17 cellular contexts compared by ENCODE assay signal in the genomic region with DNA sequence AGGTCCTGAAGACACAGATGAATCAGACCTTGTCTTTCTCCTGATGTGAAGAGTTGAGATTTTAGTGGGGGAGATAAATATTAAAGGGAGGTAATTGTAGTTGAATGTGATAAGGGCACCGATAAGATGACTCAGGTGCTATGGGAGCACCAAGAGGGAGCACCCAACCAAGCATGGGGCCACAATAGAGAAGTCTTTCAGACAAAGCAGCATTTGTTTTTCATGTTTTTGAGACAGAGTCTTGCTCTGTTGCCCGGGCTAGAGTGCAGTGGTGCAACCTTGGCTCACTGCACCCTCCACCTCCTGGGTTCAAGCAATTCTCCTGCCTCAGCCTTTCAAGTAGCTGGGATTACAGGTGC.
"Had no signal": no experiment of that assay in that cellular context is flagged by ENCODE, and none has a peak within 500 bp of the region (broad histone marks: within the 10 kb centered on the region; RNA-seq: fewer than 3 reads in every experiment).

No MANE protein-coding gene starts in this region.

- ATAC-seq: gastroesophageal sphincter; naive thymus-derived CD8-positive, alpha-beta T cell; upper lobe of right lung had no signal

- H3K27ac ChIP-seq: esophagus squamous epithelium, gastroesophageal sphincter, neutrophil, tibial artery, upper lobe of right lung, vagina had no signal

- H3K27me3 ChIP-seq: esophagus squamous epithelium, gastroesophageal sphincter, neutrophil, tibial artery, upper lobe of right lung, vagina had no signal

- H3K9me3 ChIP-seq: esophagus squamous epithelium, gastroesophageal sphincter, neutrophil, tibial artery, upper lobe of right lung, vagina had no signal

- FAIRE-seq: keratinocyte had no signal

- H3K4me3 ChIP-seq: esophagus squamous epithelium, gastroesophageal sphincter, smooth muscle cell, tibial artery, upper lobe of right lung, vagina had no signal

- H3K4me1 ChIP-seq: esophagus squamous epithelium, tibial artery, upper lobe of right lung, vagina had no signal

- H3K4me2 ChIP-seq: smooth muscle cell had no signal

- DNase-seq: dermis blood vessel endothelial cell; esophagus squamous epithelium; foreskin fibroblast; glutamatergic neuron; immature natural killer cell; left cardiac atrium; mesendoderm; naive thymus-derived CD8-positive, alpha-beta T cell; stimulated activated CD4-positive, alpha-beta T cell treated with anti-CD3 and anti-CD28 coated beads, Interleukin-2, amount 100 ng/mL, for 48 hours; stimulated activated naive CD4-positive, alpha-beta T cell treated with Interleukin-2 at 50 U/mL for 16 hours; tibial artery; upper lobe of right lung had no signal
